In the genomic region with DNA sequence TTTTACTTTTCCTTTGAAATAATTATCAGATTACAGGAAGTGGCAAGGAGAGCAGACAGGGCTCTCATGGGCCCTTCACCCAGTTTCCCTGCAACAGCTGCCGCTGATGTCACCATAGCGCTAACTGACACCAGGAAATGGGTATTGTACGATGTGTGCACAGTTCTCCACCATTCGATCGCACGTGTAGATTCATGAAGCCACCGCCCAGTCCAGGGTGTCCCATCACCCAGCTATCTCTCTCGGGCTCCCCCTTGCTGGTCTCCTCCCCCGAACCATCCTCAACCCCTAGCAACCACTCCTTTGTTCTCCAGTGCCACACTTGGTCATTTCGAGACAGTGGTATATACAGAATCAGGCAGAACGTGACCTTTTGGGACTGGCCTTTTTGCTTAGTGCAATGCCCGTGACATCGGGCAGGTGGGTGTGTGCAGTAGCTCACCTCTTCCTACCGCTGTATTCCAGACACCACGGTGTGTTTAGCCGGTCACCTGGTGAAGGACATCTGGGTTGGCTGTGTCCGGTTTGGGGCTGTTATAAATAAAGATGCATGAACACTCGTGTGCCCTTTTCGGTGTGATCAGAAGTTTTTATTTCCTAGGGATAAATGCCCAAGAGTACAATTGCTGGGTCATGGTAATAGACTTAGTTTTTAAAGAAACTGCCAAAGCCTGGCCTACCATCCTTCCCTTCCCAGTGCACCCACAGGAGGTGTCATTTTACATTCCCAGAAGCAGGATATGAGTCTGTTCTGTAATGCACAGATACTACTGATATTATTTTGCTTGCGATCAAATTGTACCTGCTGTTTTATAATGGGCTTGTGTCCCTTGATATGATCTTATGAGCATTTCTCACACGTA, we compare ENCODE assay signal across 1 cellular context.
TF ChIP-seq lines count a peak whose summit lies in the region.

No MANE protein-coding gene starts in this region.

TF ChIP-seq in K562, 482 proteins besides CTCF, POLR2A, EP300 and RAD21 (continued from another document):
- TF ChIP-seq, protein P1, sequence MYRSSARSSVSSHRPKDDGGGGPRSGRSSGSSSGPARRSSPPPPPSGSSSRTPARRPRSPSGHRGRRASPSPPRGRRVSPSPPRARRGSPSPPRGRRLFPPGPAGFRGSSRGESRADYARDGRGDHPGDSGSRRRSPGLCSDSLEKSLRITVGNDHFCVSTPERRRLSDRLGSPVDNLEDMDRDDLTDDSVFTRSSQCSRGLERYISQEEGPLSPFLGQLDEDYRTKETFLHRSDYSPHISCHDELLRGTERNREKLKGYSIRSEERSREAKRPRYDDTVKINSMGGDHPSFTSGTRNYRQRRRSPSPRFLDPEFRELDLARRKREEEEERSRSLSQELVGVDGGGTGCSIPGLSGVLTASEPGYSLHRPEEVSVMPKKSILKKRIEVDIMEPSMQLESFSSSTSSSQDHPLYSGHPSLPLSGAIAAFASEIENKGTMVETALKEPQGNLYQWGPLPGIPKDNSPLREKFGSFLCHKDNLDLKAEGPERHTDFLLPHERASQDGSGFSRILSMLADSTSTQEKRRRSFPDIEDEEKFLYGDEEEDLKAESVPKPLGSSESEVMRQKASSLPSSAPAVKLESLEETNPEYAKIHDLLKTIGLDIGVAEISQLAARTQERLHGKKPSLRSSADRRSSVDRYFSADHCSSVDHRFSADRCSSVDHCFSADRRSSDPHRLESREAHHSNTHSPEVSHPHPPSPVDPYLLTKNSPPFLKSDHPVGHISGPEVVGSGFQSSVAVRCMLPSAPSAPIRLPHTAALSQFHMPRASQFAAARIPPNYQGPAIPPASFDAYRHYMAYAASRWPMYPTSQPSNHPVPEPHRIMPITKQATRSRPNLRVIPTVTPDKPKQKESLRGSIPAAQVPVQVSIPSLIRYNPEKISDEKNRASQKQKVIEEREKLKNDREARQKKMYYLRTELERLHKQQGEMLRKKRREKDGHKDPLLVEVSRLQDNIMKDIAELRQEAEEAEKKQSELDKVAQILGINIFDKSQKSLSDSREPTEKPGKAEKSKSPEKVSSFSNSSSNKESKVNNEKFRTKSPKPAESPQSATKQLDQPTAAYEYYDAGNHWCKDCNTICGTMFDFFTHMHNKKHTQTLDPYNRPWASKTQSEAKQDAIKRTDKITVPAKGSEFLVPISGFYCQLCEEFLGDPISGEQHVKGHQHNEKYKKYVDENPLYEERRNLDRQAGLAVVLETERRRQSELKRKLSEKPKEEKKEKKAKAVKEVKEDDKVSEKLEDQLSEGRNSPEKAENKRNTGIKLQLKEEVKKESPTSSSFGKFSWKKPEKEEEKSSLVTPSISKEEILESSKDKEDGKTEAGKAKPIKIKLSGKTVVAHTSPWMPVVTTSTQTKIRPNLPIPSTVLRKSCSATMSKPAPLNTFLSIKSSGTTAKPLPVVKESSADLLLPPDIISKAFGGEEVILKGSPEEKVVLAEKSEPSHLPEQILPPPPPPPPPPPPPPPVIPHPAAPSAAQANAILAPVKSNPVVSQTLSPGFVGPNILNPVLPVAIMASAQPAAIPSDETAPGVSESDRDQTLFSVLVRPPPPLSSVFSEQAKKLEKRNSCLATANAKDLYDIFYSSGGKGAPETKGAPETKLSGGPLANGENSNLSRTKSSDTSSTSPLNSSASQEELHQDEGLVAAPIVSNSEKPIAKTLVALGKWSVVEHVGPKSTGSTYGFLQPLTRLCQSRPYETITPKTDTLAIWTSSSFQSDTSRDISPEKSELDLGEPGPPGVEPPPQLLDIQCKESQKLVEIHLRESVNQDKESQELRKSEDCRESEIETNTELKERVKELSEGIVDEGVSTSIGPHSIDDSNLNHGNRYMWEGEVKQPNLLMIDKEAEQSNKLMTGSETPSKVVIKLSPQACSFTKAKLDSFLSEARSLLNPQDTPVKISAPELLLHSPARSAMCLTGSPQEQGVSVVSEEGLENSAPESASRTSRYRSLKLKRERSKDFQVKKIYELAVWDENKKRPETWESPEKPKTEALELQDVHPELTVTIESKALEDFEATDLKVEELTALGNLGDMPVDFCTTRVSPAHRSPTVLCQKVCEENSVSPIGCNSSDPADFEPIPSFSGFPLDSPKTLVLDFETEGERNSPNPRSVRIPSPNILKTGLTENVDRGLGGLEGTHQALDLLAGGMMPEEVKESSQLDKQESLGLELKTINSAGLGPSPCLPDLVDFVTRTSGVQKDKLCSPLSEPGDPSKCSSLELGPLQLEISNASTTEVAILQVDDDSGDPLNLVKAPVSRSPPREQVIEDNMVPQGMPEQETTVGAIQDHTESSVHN (IDR thresholded peaks at IDR 0.05; ENCODE audit: borderline replicate concordance in 1 of 2, low read depth in 1 of 2): no peak
- TF ChIP-seq, protein P2, sequence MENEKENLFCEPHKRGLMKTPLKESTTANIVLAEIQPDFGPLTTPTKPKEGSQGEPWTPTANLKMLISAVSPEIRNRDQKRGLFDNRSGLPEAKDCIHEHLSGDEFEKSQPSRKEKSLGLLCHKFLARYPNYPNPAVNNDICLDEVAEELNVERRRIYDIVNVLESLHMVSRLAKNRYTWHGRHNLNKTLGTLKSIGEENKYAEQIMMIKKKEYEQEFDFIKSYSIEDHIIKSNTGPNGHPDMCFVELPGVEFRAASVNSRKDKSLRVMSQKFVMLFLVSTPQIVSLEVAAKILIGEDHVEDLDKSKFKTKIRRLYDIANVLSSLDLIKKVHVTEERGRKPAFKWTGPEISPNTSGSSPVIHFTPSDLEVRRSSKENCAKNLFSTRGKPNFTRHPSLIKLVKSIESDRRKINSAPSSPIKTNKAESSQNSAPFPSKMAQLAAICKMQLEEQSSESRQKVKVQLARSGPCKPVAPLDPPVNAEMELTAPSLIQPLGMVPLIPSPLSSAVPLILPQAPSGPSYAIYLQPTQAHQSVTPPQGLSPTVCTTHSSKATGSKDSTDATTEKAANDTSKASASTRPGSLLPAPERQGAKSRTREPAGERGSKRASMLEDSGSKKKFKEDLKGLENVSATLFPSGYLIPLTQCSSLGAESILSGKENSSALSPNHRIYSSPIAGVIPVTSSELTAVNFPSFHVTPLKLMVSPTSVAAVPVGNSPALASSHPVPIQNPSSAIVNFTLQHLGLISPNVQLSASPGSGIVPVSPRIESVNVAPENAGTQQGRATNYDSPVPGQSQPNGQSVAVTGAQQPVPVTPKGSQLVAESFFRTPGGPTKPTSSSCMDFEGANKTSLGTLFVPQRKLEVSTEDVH (IDR thresholded peaks at IDR 0.05; ENCODE audit: low read depth, partially characterized antibody): no peak
- TF ChIP-seq ZNF224 (CRISPR knock-in tag; IDR thresholded peaks at IDR 0.05) (no peak), ZC3H8 (IDR thresholded peaks at IDR 0.05) (no peak), STAT5A (IDR thresholded peaks at IDR 0.05; ENCODE audit: borderline replicate concordance, low read length) (no peak), FOXJ3 (CRISPR knock-in tag; IDR thresholded peaks at IDR 0.05) (no peak), HIVEP1 (CRISPR knock-in tag; IDR thresholded peaks at IDR 0.05) (no peak), ZNF77 (CRISPR knock-in tag; IDR thresholded peaks at IDR 0.05) (no peak)
- TF ChIP-seq, protein P3, sequence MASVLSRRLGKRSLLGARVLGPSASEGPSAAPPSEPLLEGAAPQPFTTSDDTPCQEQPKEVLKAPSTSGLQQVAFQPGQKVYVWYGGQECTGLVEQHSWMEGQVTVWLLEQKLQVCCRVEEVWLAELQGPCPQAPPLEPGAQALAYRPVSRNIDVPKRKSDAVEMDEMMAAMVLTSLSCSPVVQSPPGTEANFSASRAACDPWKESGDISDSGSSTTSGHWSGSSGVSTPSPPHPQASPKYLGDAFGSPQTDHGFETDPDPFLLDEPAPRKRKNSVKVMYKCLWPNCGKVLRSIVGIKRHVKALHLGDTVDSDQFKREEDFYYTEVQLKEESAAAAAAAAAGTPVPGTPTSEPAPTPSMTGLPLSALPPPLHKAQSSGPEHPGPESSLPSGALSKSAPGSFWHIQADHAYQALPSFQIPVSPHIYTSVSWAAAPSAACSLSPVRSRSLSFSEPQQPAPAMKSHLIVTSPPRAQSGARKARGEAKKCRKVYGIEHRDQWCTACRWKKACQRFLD (CRISPR knock-in tag; IDR thresholded peaks at IDR 0.05): no peak
- TF ChIP-seq, protein P4, sequence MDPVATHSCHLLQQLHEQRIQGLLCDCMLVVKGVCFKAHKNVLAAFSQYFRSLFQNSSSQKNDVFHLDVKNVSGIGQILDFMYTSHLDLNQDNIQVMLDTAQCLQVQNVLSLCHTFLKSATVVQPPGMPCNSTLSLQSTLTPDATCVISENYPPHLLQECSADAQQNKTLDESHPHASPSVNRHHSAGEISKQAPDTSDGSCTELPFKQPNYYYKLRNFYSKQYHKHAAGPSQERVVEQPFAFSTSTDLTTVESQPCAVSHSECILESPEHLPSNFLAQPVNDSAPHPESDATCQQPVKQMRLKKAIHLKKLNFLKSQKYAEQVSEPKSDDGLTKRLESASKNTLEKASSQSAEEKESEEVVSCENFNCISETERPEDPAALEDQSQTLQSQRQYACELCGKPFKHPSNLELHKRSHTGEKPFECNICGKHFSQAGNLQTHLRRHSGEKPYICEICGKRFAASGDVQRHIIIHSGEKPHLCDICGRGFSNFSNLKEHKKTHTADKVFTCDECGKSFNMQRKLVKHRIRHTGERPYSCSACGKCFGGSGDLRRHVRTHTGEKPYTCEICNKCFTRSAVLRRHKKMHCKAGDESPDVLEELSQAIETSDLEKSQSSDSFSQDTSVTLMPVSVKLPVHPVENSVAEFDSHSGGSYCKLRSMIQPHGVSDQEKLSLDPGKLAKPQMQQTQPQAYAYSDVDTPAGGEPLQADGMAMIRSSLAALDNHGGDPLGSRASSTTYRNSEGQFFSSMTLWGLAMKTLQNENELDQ (CRISPR knock-in tag; IDR thresholded peaks at IDR 0.05; ENCODE audit: borderline replicate concordance): no peak
